In the genomic region with DNA sequence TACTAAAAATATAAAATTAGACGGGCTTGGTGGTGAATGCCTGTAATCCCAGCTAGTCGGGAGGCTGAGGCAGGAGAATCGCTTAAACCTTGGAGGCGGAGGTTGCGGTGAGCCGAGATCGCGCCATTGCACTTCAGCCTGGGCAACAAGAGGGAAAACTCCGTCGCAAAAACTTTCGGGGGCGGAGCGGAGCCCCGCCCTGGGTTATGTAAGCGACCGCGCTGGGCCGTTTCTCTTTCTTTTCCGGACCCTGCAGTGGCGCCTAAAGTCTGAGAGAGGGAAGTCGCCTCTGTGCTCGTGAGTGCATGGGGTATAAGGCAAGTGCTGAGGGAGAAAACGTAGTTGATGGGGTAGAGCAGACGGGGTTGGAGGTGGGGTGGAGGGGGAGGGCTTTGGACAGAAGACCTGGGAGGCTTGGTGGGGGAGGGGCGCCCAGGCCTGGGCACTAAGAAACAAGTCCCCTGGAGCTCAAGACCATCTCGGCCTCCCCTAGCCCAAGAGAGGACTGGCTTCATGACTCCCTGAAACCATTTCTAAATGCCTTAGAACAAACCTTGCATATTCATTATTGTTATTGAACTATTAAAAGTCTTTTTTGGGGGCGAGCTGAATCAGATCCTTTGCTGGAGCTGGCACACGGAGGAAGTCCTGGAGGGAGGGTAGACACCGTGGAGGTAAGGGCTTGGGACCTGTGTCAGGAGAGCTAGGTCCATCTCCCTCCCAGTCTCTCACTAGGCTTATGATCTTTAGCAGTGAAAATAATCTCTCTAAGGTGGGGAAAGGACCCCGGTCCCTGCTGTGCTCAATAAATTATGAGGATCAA, we compare ENCODE assay signal across 8 cellular contexts. TPM values are rescaled to one million over a fixed set of nuclear protein-coding genes. Genes with fewer than 3 reads are reported as not detected.
A peak's percentile ranks its signal among the peaks of the same experiment; 100 is the strongest.
DNase-seq lines count a peak whose midpoint lies in the region; TF ChIP-seq lines count a peak whose summit lies in the region.

No MANE protein-coding gene starts in this region.

- POLR2A ChIA-PET in RWPE1 (lab: Yijun Ruan, JAX; ENCODE audit: low non-redundant PET) = interaction anchor here (0.7 kb wide), 1 partner anchor 15 kb away, joined by 4 read pairs; no protein-coding TSS in a partner anchor

- H3K36me3 Mint-ChIP-seq in type B pancreatic cell = peaks cover 4% of the 10 kb centered on the region

- DNase-seq in HAP-1 (ENCODE audit: low spot score in 2 of 2) (peak; percentile 45 to 81), RWPE1 (ENCODE audit: low spot score) (peak; percentile 38), globus pallidus (ENCODE audit: low spot score) (peak; percentile 24), ovary (peak; percentile 76 to 87 (median 81)), type B pancreatic cell (ENCODE audit: extremely low spot score, unreplicated experiment) (no peak), NCI-H1048 (lab: John Stamatoyannopoulos, UW) (no peak)
- peak; percentile 59 for DNase-seq in activated gamma-delta T cell treated with anti-CD3 and anti-CD28 coated beads, Interleukin-2, amount 50 U/mL, for 16 hours (ENCODE audit: low read depth)

- H3K4me1 Mint-ChIP-seq in type B pancreatic cell (ENCODE audit: unreplicated experiment) = peaks cover 30% of the 10 kb centered on the region

- H3K27me3 Mint-ChIP-seq in type B pancreatic cell = peaks cover 39% of the 10 kb centered on the region

- no peaks in the 10 kb centered on the region; the same call in 1 of the 2 replicates for H3K36me3 ChIP-seq in HAP-1 (replicated peaks)
- H3K36me3 ChIP-seq in ovary = no peaks in the 10 kb centered on the region

- H3K4me1 ChIP-seq in HAP-1 (peaks cover 45% of the 10 kb centered on the region), ovary (ENCODE audit: insufficient read depth) (peaks cover 16% of the 10 kb centered on the region)

- TF ChIP-seq CTCF in C4-2B (conservative IDR thresholded peaks at IDR 0.05) (no peak), RWPE1 (conservative IDR thresholded peaks at IDR 0.05; ENCODE audit: low read depth) (no peak), ovary (IDR thresholded peaks at IDR 0.05) (no peak), type B pancreatic cell (conservative IDR thresholded peaks at IDR 0.05) (no peak)

- H3K27ac Mint-ChIP-seq in type B pancreatic cell = peak overlapping the region; percentile 92

- CTCF ChIA-PET in RWPE1 (lab: Yijun Ruan, JAX) = interaction anchor here (0.6 to 3.9 kb wide), 6 partner anchors 32 to 266 kb away, joined by 3 to 19 read pairs (median 3); a partner anchor contains a TSS

- H3K27ac ChIP-seq in C4-2B (peak overlapping the region; percentile 92), RWPE1 (peak overlapping the region; percentile 95), ovary (peak overlapping the region; percentile 97 to 98)

- H3K4me3 ChIP-seq in HAP-1 = peak overlapping the region; percentile 65
- H3K4me3 ChIP-seq in ovary = peak overlapping the region; percentile 81

- peak; percentile 37 for TF ChIP-seq POLR2A in ovary (IDR thresholded peaks at IDR 0.05)

- in situ Hi-C loops in HAP-1 (cut with MboI; ENCODE audit: low sequenced_read_pairs) = loop anchor here (5.0 kb wide), 1 partner anchor 42 kb away; no protein-coding TSS in a partner anchor

- H3K4me3 Mint-ChIP-seq in type B pancreatic cell = peak overlapping the region; percentile 93

- WGBS in ovary, 3 donors = 1% methylated on average over 30 of the region's 30 CpGs

- no peak for TF ChIP-seq EP300 in ovary (IDR thresholded peaks at IDR 0.05)

- intact Hi-C loops in ovary (cut with DNase I) = no loop called here

- H3K9me3 Mint-ChIP-seq in type B pancreatic cell = no peaks in the 10 kb centered on the region

- H3K9me3 ChIP-seq in HAP-1 (no peaks in the 10 kb centered on the region), ovary (no peaks in the 10 kb centered on the region)

- H3K27me3 ChIP-seq in HAP-1 (ENCODE audit: low read depth) = no peaks in the 10 kb centered on the region
- no peaks in the 10 kb centered on the region for H3K27me3 ChIP-seq in ovary

RNA-seq across cellular contexts. Expression of a gene that starts 2.7 kb away (rescaled TPM):
- total RNA-seq in ovary (10 to 100 TPM; 15.8 to 48.9 (median 24.5) TPM), type B pancreatic cell (ENCODE audit: low replicate concordance) (9.0 and 10.7 TPM in 2 replicates)
- 10 to 100 TPM; 31.1 to 33.2 TPM for polyA plus RNA-seq in ovary

RNA-seq across cellular contexts. Expression of a gene that starts 43.7 kb away (rescaled TPM):
- total RNA-seq in ovary = 100 to 1,000 TPM; 358 to 625 (median 492) TPM
- 1,000 to 10,000 TPM in 1 of 2 donors, 100 to 1,000 TPM in 1; 680 to 2,036 TPM for polyA plus RNA-seq in ovary
- total RNA-seq in type B pancreatic cell (ENCODE audit: low replicate concordance) = 53.9 and 116 TPM in 2 replicates

Comparison
In these comparisons a context has a peak if more than half of its experiments do, and no peak if none do; other contexts are left out.
1. DNase-seq: peak in HAP-1 (2 of 2), RWPE1 (single experiment), activated gamma-delta T cell treated with anti-CD3 and anti-CD28 coated beads, Interleukin-2, amount 50 U/mL, for 16 hours (single experiment), globus pallidus (single experiment) and ovary (5 of 5); none in type B pancreatic cell (single experiment) and NCI-H1048 (single experiment).
2. Peak in every context shown above with its lines, with median percentiles within 50 percentile points of each other: H3K27ac ChIP-seq.